21 cellular contexts compared by ENCODE assay signal in the genomic region with DNA sequence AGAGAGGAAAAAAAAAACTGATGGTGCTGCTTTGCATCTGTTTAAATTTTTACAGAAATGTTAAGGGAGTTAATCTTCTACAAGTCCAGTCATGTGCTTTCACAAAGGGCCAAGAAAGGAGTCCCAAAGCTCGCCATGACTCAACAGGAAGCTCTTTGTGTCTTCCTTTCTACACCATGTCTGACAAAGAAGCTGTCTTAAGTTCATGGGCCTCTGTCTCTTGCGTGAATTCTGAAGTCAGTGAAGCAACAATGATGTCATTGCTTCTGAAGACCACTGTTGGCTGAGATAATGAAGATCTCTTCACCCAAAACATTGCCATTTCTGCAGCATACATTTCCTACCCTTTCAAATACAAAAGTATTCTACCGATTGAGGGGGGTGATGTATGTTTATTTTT.
DNase-seq lines count a peak whose midpoint lies in the region; ATAC-seq, FAIRE-seq and TF ChIP-seq lines count a peak whose summit lies in the region.
"Had no signal": no experiment of that assay in that cellular context is flagged by ENCODE, and none has a peak within 500 bp of the region (broad histone marks: within the 10 kb centered on the region; RNA-seq: fewer than 3 reads in every experiment).

No MANE protein-coding gene starts in this region.

- in situ Hi-C loops in IMR-90 (cut with MboI; ENCODE audit: low sequenced_read_pairs), result no loop called here
- in situ Hi-C loops in brain microvascular endothelial cell (cut with HindIII; ENCODE audit: low pct_ligation_motif_present, low sequenced_read_pairs), result no loop called here

- H2AK9ac ChIP-seq in IMR-90 (replicated peaks; ENCODE audit: low read depth, low read length, poor library complexity), result no peak overlapping the region

- H3K23ac ChIP-seq in IMR-90 (ENCODE audit: low read depth, low read length) (no peak overlapping the region), H1 (ENCODE audit: insufficient read length) (no peak overlapping the region), mesenchymal stem cell (ENCODE audit: low read length in 2 of 2) (no peak overlapping the region)

- H3K79me2 ChIP-seq in H1 (ENCODE audit: control insufficient read depth in 1 of 2, insufficient read depth in 2 of 2, low read length in 2 of 2), result no peaks in the 10 kb centered on the region

- H3K27me3 Mint-ChIP-seq in activated CD8-positive, alpha-beta T cell treated with anti-CD3 and anti-CD28 coated beads, Interleukin-2, amount 10 ng/mL, durations not matched to agents 7 days and 5 days (ENCODE audit: low read depth), result no peaks in the 10 kb centered on the region
- H3K27me3 Mint-ChIP-seq: activated naive CD4-positive, alpha-beta T cell treated with anti-CD3 and anti-CD28 coated beads, Interleukin-2, amount 10 ng/mL, durations not matched to agents 7 days and 5 days; activated T-cell treated with anti-CD3 and anti-CD28 coated beads, Interleukin-2, amount 50 U/mL, for 24 hours; CD4-positive, CD25-positive, alpha-beta regulatory T cell; dendritic cell treated with granulocyte-macrophage colony-stimulating factor and Interleukin-4, amounts not matched to agents 40 ng/mL and 50 ng/mL, for 4 days; stimulated activated naive CD8-positive, alpha-beta T cell treated with anti-CD3 and anti-CD28 coated beads, Interleukin-15, Interleukin-2, amounts not matched to agents 100 ng/mL and 50 ng/mL, for 24 hours had no signal

- H3K9ac ChIP-seq in IMR-90 (ENCODE audit: low read depth, low read length) (no peak overlapping the region), H1 (replicated peaks in 1 of 4; ENCODE audit: extremely low read depth in 1 of 4, low read depth in 3 of 4, low read length in 3 of 4) (no peak overlapping the region), mesenchymal stem cell (ENCODE audit: low read length) (no peak overlapping the region)

- H3K23me2 ChIP-seq in H1 (ENCODE audit: low read depth, low read length), result no peaks in the 10 kb centered on the region

- intact Hi-C loops in IMR-90 (cut with micrococcal nuclease), result no loop called here

- H3K56ac ChIP-seq in IMR-90 (ENCODE audit: extremely low read depth, insufficient read depth, low read length), result no peak overlapping the region
- H3K56ac ChIP-seq in H1 (replicated peaks; ENCODE audit: insufficient read length, low read depth, low read length), result no peak overlapping the region

- no peak for FAIRE-seq in H1 (lab: Jason Lieb, UNC)
- FAIRE-seq: astrocyte, kidney had no signal

- H3K36me3 Mint-ChIP-seq in activated CD8-positive, alpha-beta T cell treated with anti-CD3 and anti-CD28 coated beads, Interleukin-2, amount 10 ng/mL, durations not matched to agents 7 days and 5 days (ENCODE audit: low read depth), result no peaks in the 10 kb centered on the region
- H3K36me3 Mint-ChIP-seq: activated naive CD4-positive, alpha-beta T cell treated with anti-CD3 and anti-CD28 coated beads, Interleukin-2, amount 10 ng/mL, durations not matched to agents 7 days and 5 days; CD4-positive, CD25-positive, alpha-beta regulatory T cell had no signal

- no peak overlapping the region for H3K4me2 ChIP-seq in IMR-90 (ENCODE audit: low read depth, low read length)
- no peak overlapping the region for H3K4me2 ChIP-seq in H1 (ENCODE audit: insufficient read depth in 1 of 2, low read depth in 2 of 2, low read length in 2 of 2)
- H3K4me2 ChIP-seq in mesenchymal stem cell (ENCODE audit: low read length, poor library complexity, severe bottlenecking), result no peak overlapping the region

- H2BK20ac ChIP-seq in IMR-90 (ENCODE audit: low read depth, low read length) (no peak overlapping the region), H1 (ENCODE audit: low read length) (no peak overlapping the region)

- no peaks in the 10 kb centered on the region for H3K9me3 ChIP-seq in IMR-90 (ENCODE audit: control insufficient read depth, insufficient read depth, low read length)
- H3K9me3 ChIP-seq in H1 (ENCODE audit: insufficient read depth in 2 of 2, low read depth in 1 of 2, low read length in 1 of 2), result no peaks in the 10 kb centered on the region
- no peaks in the 10 kb centered on the region for H3K9me3 ChIP-seq in mesenchymal stem cell (ENCODE audit: control insufficient read depth, low read length)
- H3K9me3 ChIP-seq: esophagus squamous epithelium, right atrium auricular region had no signal

- H2BK15ac ChIP-seq in IMR-90 (ENCODE audit: low read depth, low read length) (no peak overlapping the region), H1 (ENCODE audit: low read length) (no peak overlapping the region), mesenchymal stem cell (ENCODE audit: low read depth, poor library complexity, severe bottlenecking) (no peak overlapping the region)

- ATAC-seq in GM18861 (IDR thresholded peaks at IDR 0.05; ENCODE audit: unreplicated experiment), result peak; percentile 84
- no peak for ATAC-seq in IMR-90 (ENCODE audit: low read depth)
- ATAC-seq in activated CD8-positive, alpha-beta T cell treated with anti-CD3 and anti-CD28 coated beads, Interleukin-2, amount 10 ng/mL, durations not matched to agents 7 days and 5 days, result no peak
- ATAC-seq in GM21423 (IDR thresholded peaks at IDR 0.05; ENCODE audit: unreplicated experiment), result no peak

- H4K5ac ChIP-seq in IMR-90 (ENCODE audit: low read depth, low read length) (no peak overlapping the region), H1 (ENCODE audit: insufficient read length, low read depth, low read length) (no peak overlapping the region)

- no TSS peak for BruUV-seq in IMR-90 (replicated peaks; lab: Mats Ljungman, UMichigan)

- TF ChIP-seq POLR2A in IMR-90 (IDR thresholded peaks at IDR 0.05; ENCODE audit: low read depth, low read length) (no peak), H1 (IDR thresholded peaks at IDR 0.05; ENCODE audit: control extremely low read depth in 1 of 2, low read depth in 2 of 2, low read length in 2 of 2) (no peak)

- H2AFZ ChIP-seq in IMR-90 (replicated peaks; ENCODE audit: low read length, poor library complexity) (no peak overlapping the region), H1 (ENCODE audit: low read length) (no peak overlapping the region), mesenchymal stem cell (ENCODE audit: low read depth, low read length) (no peak overlapping the region)

- H4K8ac ChIP-seq in IMR-90 (ENCODE audit: low read depth in 2 of 2, low read length in 2 of 2) (no peak overlapping the region), H1 (ENCODE audit: extremely low read depth, insufficient read depth, low read length) (no peak overlapping the region), mesenchymal stem cell (ENCODE audit: low read length) (no peak overlapping the region)

- H3K4ac ChIP-seq in IMR-90 (ENCODE audit: low read depth, low read length) (no peak overlapping the region), H1 (replicated peaks; ENCODE audit: insufficient read length, low read depth, low read length) (no peak overlapping the region), mesenchymal stem cell (ENCODE audit: low read depth in 1 of 2, low read length in 2 of 2) (no peak overlapping the region)

- H2BK12ac ChIP-seq in H1 (ENCODE audit: low read depth, low read length) (no peak overlapping the region), mesenchymal stem cell (ENCODE audit: low read length in 2 of 2) (no peak overlapping the region)

- H3K4me1 Mint-ChIP-seq in activated CD8-positive, alpha-beta T cell treated with anti-CD3 and anti-CD28 coated beads, Interleukin-2, amount 10 ng/mL, durations not matched to agents 7 days and 5 days (ENCODE audit: low read depth), result no peaks in the 10 kb centered on the region
- H3K4me1 Mint-ChIP-seq: activated naive CD4-positive, alpha-beta T cell treated with anti-CD3 and anti-CD28 coated beads, Interleukin-2, amount 10 ng/mL, durations not matched to agents 7 days and 5 days; CD4-positive, CD25-positive, alpha-beta regulatory T cell had no signal

- POLR2A ChIA-PET in IMR-90 (lab: Charles Lee; ENCODE audit: unreplicated experiment) (no interaction called here), H1 (lab: Charles Lee; ENCODE audit: partially characterized antibody) (no interaction called here)
- POLR2A ChIA-PET in activated CD8-positive, alpha-beta T cell treated with anti-CD3 and anti-CD28 coated beads, Interleukin-2, amount 10 ng/mL, durations not matched to agents 7 days and 5 days (lab: Charles Lee), result no interaction called here

- peaks cover 2% of the 10 kb centered on the region; the same call in 1 of the 2 replicates for H3K4me1 ChIP-seq in IMR-90 (ENCODE audit: control insufficient read depth, insufficient read depth, low read length)
- no peaks in the 10 kb centered on the region for H3K4me1 ChIP-seq in H1 (replicated peaks in 1 of 4; ENCODE audit: control insufficient read depth in 3 of 4, insufficient read depth in 4 of 4, low read length in 3 of 4)
- peaks cover 2% of the 10 kb centered on the region for H3K4me1 ChIP-seq in mesenchymal stem cell (ENCODE audit: control insufficient read depth, insufficient read depth, low read depth, low read length)

- H3K27ac ChIP-seq in IMR-90 (ENCODE audit: insufficient read depth, low read length), result no peak overlapping the region
- H3K27ac ChIP-seq in H1 (ENCODE audit: low read depth, low read length), result no peak overlapping the region
- H3K27ac ChIP-seq in mesenchymal stem cell (ENCODE audit: low read length, poor library complexity, severe bottlenecking), result peak overlapping the region; percentile 74
- H3K27ac ChIP-seq in brain microvascular endothelial cell, result no peak overlapping the region
- H3K27ac ChIP-seq: esophagus squamous epithelium, right atrium auricular region had no signal

- H3K27me3 ChIP-seq in IMR-90 (ENCODE audit: control insufficient read depth, insufficient read depth, low read length), result no peaks in the 10 kb centered on the region
- H3K27me3 ChIP-seq in H1 (replicated peaks in 1 of 4; ENCODE audit: control insufficient read depth in 3 of 4, extremely low read depth in 1 of 4, insufficient read depth in 3 of 4, low read length in 3 of 4), result no peaks in the 10 kb centered on the region
- no peaks in the 10 kb centered on the region for H3K27me3 ChIP-seq in mesenchymal stem cell (ENCODE audit: control insufficient read depth in 1 of 2, insufficient read depth in 1 of 2, low read length in 2 of 2)
- no peaks in the 10 kb centered on the region for H3K27me3 ChIP-seq in brain microvascular endothelial cell (replicated peaks)
- H3K27me3 ChIP-seq: esophagus squamous epithelium, right atrium auricular region had no signal

- H4K20me1 ChIP-seq in IMR-90 (ENCODE audit: insufficient read depth, low read length) (no peaks in the 10 kb centered on the region), H1 (replicated peaks in 1 of 2; ENCODE audit: control insufficient read depth in 1 of 2, insufficient read depth in 2 of 2, low read length in 2 of 2) (no peaks in the 10 kb centered on the region)

- no peak overlapping the region for H3K4me3 Mint-ChIP-seq in activated CD8-positive, alpha-beta T cell treated with anti-CD3 and anti-CD28 coated beads, Interleukin-2, amount 10 ng/mL, durations not matched to agents 7 days and 5 days
- H3K4me3 Mint-ChIP-seq: activated naive CD4-positive, alpha-beta T cell treated with anti-CD3 and anti-CD28 coated beads, Interleukin-2, amount 10 ng/mL, durations not matched to agents 7 days and 5 days; activated T-cell treated with anti-CD3 and anti-CD28 coated beads, Interleukin-2, amount 50 U/mL, for 24 hours; CD4-positive, CD25-positive, alpha-beta regulatory T cell; dendritic cell treated with granulocyte-macrophage colony-stimulating factor and Interleukin-4, amounts not matched to agents 40 ng/mL and 50 ng/mL, for 4 days; stimulated activated naive CD8-positive, alpha-beta T cell treated with anti-CD3 and anti-CD28 coated beads, Interleukin-15, Interleukin-2, amounts not matched to agents 100 ng/mL and 50 ng/mL, for 24 hours had no signal

- no CpG with 5 or more reads among the region's 3 CpGs for WGBS in IMR-90 (ENCODE audit: extremely low coverage in 2 of 2, insufficient read length in 1 of 2), 2 experiments
- 87% methylated on average over 3 of the region's 3 CpGs; no CpG with 5 or more reads in 1 of the 2 experiments for WGBS in H1 (ENCODE audit: extremely low coverage in 1 of 2, insufficient coverage in 1 of 2, insufficient read length in 1 of 2, insufficient replicate concordance in 2 of 2, low coverage in 1 of 2, low lambda C conversion rate in 2 of 2, missing lambda C conversion rate in 1 of 2), 2 experiments
- 83% methylated on average over 1 of the region's 3 CpGs for WGBS in mesenchymal stem cell

- no peak overlapping the region for H3K27ac Mint-ChIP-seq in activated CD8-positive, alpha-beta T cell treated with anti-CD3 and anti-CD28 coated beads, Interleukin-2, amount 10 ng/mL, durations not matched to agents 7 days and 5 days
- H3K27ac Mint-ChIP-seq: activated naive CD4-positive, alpha-beta T cell treated with anti-CD3 and anti-CD28 coated beads, Interleukin-2, amount 10 ng/mL, durations not matched to agents 7 days and 5 days; activated T-cell treated with anti-CD3 and anti-CD28 coated beads, Interleukin-2, amount 50 U/mL, for 24 hours; CD4-positive, CD25-positive, alpha-beta regulatory T cell; dendritic cell treated with granulocyte-macrophage colony-stimulating factor and Interleukin-4, amounts not matched to agents 40 ng/mL and 50 ng/mL, for 4 days; stimulated activated naive CD8-positive, alpha-beta T cell treated with anti-CD3 and anti-CD28 coated beads, Interleukin-15, Interleukin-2, amounts not matched to agents 100 ng/mL and 50 ng/mL, for 24 hours had no signal

- TF ChIP-seq CTCF in IMR-90 (conservative IDR thresholded peaks at IDR 0.05; ENCODE audit: low read depth, low read length), result no peak
- TF ChIP-seq CTCF in H1 (IDR thresholded peaks at IDR 0.05; ENCODE audit: control extremely low read depth in 1 of 3, insufficient read depth in 1 of 3, low read depth in 1 of 3, low read length in 3 of 3), result no peak
- no peak for TF ChIP-seq CTCF in brain microvascular endothelial cell (IDR thresholded peaks at IDR 0.05; ENCODE audit: low read depth, low read length, missing control alignments)

- CTCF ChIA-PET in IMR-90 (lab: Yijun Ruan, JAX), result interaction anchor here (0.6 to 1.4 kb wide), 4 partner anchors 11 to 1492 kb away, joined by 3 to 4 read pairs (median 4); no protein-coding TSS in a partner anchor
- CTCF ChIA-PET in H1 (lab: Charles Lee; ENCODE audit: partially characterized antibody), result interaction anchor here (0.6 to 2.0 kb wide), 4 partner anchors 12 to 499 kb away, joined by 3 to 6 read pairs (median 3); no protein-coding TSS in a partner anchor
- CTCF ChIA-PET in activated CD8-positive, alpha-beta T cell treated with anti-CD3 and anti-CD28 coated beads, Interleukin-2, amount 10 ng/mL, durations not matched to agents 7 days and 5 days (lab: Charles Lee), result no interaction called here

- H3K18ac ChIP-seq in IMR-90 (ENCODE audit: low read depth, low read length) (no peak overlapping the region), H1 (ENCODE audit: extremely low read depth, low read length) (no peak overlapping the region), mesenchymal stem cell (ENCODE audit: low read depth in 1 of 2, low read length in 2 of 2) (peak overlapping the region in 1 of 2 experiments; percentile 75)

- H2BK120ac ChIP-seq in IMR-90 (ENCODE audit: low read depth, low read length), result no peak overlapping the region
- H2BK120ac ChIP-seq in H1 (replicated peaks; ENCODE audit: low read depth, low read length), result no peak overlapping the region
- no peak overlapping the region for H2BK120ac ChIP-seq in mesenchymal stem cell (ENCODE audit: low read depth, low read length)

- H3K36me3 ChIP-seq in IMR-90 (ENCODE audit: control insufficient read depth, insufficient read depth, low read length) (no peaks in the 10 kb centered on the region), H1 (ENCODE audit: control insufficient read depth in 2 of 4, insufficient read depth in 4 of 4, low read length in 3 of 4) (no peaks in the 10 kb centered on the region), mesenchymal stem cell (ENCODE audit: control insufficient read depth in 1 of 2, insufficient read depth in 2 of 2, low read depth in 1 of 2, low read length in 2 of 2) (no peaks in the 10 kb centered on the region), brain microvascular endothelial cell (replicated peaks) (no peaks in the 10 kb centered on the region)
- H3K36me3 ChIP-seq: esophagus squamous epithelium, right atrium auricular region had no signal

- no peak overlapping the region for H3K4me3 ChIP-seq in IMR-90 (ENCODE audit: insufficient read depth, low read depth, low read length)
- no peak overlapping the region for H3K4me3 ChIP-seq in H1 (ENCODE audit: extremely low read depth in 1 of 4, insufficient read depth in 2 of 4, low read depth in 3 of 4, low read length in 4 of 4)
- no peak overlapping the region for H3K4me3 ChIP-seq in mesenchymal stem cell (ENCODE audit: insufficient read depth in 1 of 2, low read depth in 1 of 2, low read length in 2 of 2)
- no peak overlapping the region for H3K4me3 ChIP-seq in brain microvascular endothelial cell (ENCODE audit: low read depth, low read length)
- H3K4me3 ChIP-seq: esophagus squamous epithelium, right atrium auricular region had no signal

- DNase-seq in IMR-90 (peak; percentile 19), H1 (ENCODE audit: low read depth in 1 of 2, low spot score in 2 of 2) (no peak), mesenchymal stem cell (peak; percentile 49), NAMALWA (ENCODE audit: low spot score) (no peak), brain microvascular endothelial cell (no peak)
- no peak for DNase-seq in activated CD8-positive, alpha-beta T cell treated with anti-CD3 and anti-CD28 coated beads, Interleukin-2, amount 10 ng/mL, durations not matched to agents 7 days and 5 days
- DNase-seq: activated naive CD4-positive, alpha-beta T cell treated with anti-CD3 and anti-CD28 coated beads, Interleukin-2, amount 10 ng/mL, durations not matched to agents 7 days and 5 days; activated T-cell treated with anti-CD3 and anti-CD28 coated beads, Interleukin-2, amount 50 U/mL, for 24 hours; CD4-positive, CD25-positive, alpha-beta regulatory T cell; esophagus squamous epithelium; kidney; NCI-H2081; NCI-H524 treated with DMSO at 0.1 percent for 48 hours; nucleus accumbens; OCI-M1 had no signal

- dilution Hi-C loops in IMR-90 (cut with HindIII; ENCODE audit: low sequenced_read_pairs, unreplicated experiment), result no loop called here

- no peak for TF ChIP-seq EP300 in H1 (IDR thresholded peaks at IDR 0.05; ENCODE audit: borderline replicate concordance in 1 of 2, low read depth in 2 of 2, low read length in 2 of 2)

- H3K14ac ChIP-seq in IMR-90 (replicated peaks; ENCODE audit: low read depth, low read length), result no peak overlapping the region
- no peak overlapping the region for H3K14ac ChIP-seq in H1 (ENCODE audit: insufficient read length)
- H3K14ac ChIP-seq in mesenchymal stem cell (ENCODE audit: low read length in 2 of 2), result no peak overlapping the region

- no peaks in the 10 kb centered on the region for H3K9me3 Mint-ChIP-seq in activated CD8-positive, alpha-beta T cell treated with anti-CD3 and anti-CD28 coated beads, Interleukin-2, amount 10 ng/mL, durations not matched to agents 7 days and 5 days (ENCODE audit: insufficient read depth)
- H3K9me3 Mint-ChIP-seq: activated naive CD4-positive, alpha-beta T cell treated with anti-CD3 and anti-CD28 coated beads, Interleukin-2, amount 10 ng/mL, durations not matched to agents 7 days and 5 days; activated T-cell treated with anti-CD3 and anti-CD28 coated beads, Interleukin-2, amount 50 U/mL, for 24 hours; dendritic cell treated with granulocyte-macrophage colony-stimulating factor and Interleukin-4, amounts not matched to agents 40 ng/mL and 50 ng/mL, for 4 days; stimulated activated naive CD8-positive, alpha-beta T cell treated with anti-CD3 and anti-CD28 coated beads, Interleukin-15, Interleukin-2, amounts not matched to agents 100 ng/mL and 50 ng/mL, for 24 hours had no signal

- H2AK5ac ChIP-seq in IMR-90 (ENCODE audit: low read depth, low read length) (no peak overlapping the region), H1 (ENCODE audit: low read depth, low read length) (no peak overlapping the region), mesenchymal stem cell (ENCODE audit: low read length, severe bottlenecking) (no peak overlapping the region)

- no peaks in the 10 kb centered on the region for H3K9me1 ChIP-seq in IMR-90 (ENCODE audit: insufficient read depth, low read length)

- H3K79me1 ChIP-seq in IMR-90 (ENCODE audit: low read depth in 1 of 2, low read length in 2 of 2) (no peaks in the 10 kb centered on the region), H1 (ENCODE audit: low read depth, low read length) (no peaks in the 10 kb centered on the region), mesenchymal stem cell (replicated peaks; ENCODE audit: low read length, poor library complexity, severe bottlenecking) (no peaks in the 10 kb centered on the region)

- TF ChIP-seq RAD21 in IMR-90 (IDR thresholded peaks at IDR 0.05; ENCODE audit: low read length) (no peak), H1 (IDR thresholded peaks at IDR 0.05 in 1 of 2, conservative IDR thresholded peaks at IDR 0.05 in 1 of 2; ENCODE audit: low read depth in 2 of 2, low read length in 2 of 2) (no peak)

- no peak overlapping the region for H2BK5ac ChIP-seq in IMR-90 (ENCODE audit: low read depth, low read length, poor library complexity, severe bottlenecking)
- H2BK5ac ChIP-seq in H1 (ENCODE audit: low read depth, low read length), result no peak overlapping the region
- peak overlapping the region; percentile 38 for H2BK5ac ChIP-seq in mesenchymal stem cell (ENCODE audit: low read depth, low read length, poor library complexity, severe bottlenecking)

- no peak overlapping the region for H4K91ac ChIP-seq in IMR-90 (ENCODE audit: insufficient read depth, low read depth, low read length)
- H4K91ac ChIP-seq in H1 (replicated peaks; ENCODE audit: insufficient read length, low read length), result no peak overlapping the region
- H4K91ac ChIP-seq in mesenchymal stem cell (ENCODE audit: low read length), result no peak overlapping the region

Comparison
In these comparisons a context has a peak if more than half of its experiments do, and no peak if none do; other contexts are left out.
1. DNase-seq: peak in IMR-90 (single experiment) and mesenchymal stem cell (single experiment); none in H1 (0 of 2), NAMALWA (single experiment), brain microvascular endothelial cell (single experiment) and activated CD8-positive, alpha-beta T cell treated with anti-CD3 and anti-CD28 coated beads, Interleukin-2, amount 10 ng/mL, durations not matched to agents 7 days and 5 days (single experiment).